ENCODE assay signal across 35 cellular contexts in the genomic region with DNA sequence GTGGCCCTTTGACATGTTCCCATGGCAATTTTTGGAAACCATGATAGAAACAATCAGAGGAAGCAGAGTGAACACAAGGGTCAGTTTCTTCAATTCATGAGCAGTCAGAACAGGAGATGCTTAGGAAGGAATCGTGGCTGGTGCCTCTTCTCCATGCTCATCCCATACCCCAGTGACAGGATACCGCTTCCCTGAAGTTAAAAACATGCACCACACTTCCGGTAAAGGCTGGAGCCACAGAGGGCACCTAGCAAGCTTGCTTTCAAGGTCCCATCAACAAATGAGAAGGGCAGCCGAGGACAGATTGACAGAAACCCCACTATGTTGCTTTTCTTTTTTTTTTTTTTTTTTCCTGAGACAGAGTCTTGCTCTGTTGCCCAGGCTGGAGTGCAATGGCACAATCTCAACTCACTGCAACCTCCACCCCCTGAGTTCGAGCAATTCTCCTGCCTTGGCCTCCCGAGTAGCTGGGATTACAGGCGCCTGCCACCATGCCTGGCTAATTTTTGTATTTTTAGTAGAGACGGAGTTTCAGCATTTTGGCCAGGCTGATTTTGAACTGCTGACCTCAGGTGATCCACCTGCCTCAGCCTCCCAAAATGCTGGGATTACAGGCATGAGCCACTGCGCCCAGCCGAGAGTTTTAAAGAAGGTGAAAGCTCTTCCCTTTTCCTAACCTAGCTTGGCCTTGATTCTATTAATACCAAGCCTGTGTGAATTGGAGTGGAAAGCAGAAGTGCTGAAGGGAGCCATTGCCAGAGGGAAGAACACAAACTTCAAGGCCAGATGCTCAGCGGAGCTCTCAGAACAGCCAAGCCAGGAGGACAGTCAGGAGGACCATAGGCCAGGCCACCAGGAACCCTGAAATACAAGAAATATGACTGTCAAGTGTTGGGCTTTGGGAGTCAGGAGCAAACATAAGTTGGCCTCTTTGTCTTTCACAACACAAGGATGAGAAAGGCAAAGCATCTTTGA. TPM values are rescaled to one million over a fixed set of nuclear protein-coding genes. Genes with fewer than 3 reads are reported as not detected.
"Had no signal": no experiment of that assay in that cellular context is flagged by ENCODE, and none has a peak within 500 bp of the region (broad histone marks: within the 10 kb centered on the region; RNA-seq: fewer than 3 reads in every experiment).

No MANE protein-coding gene starts in this region.

- H3K4me2 ChIP-seq: smooth muscle cell had no signal

- H3K27ac Mint-ChIP-seq: immature natural killer cell; mesothelial cell of epicardium; naive thymus-derived CD4-positive, alpha-beta T cell; natural killer cell treated with Interleukin-12 subunit alpha and Interleukin-12 subunit beta and Interleukin-15 and Interleukin-18, amount 100 ng/mL, for 72 hours; stimulated activated naive B cell treated with anti-CD40 and anti-IgM and Interleukin-4, amounts not matched to agents 10 μg/mL and 1 μg/mL and 100 μg/mL, for 72 hours had no signal

- H3K4me3 ChIP-seq: left lung, lower lobe of right lung, pancreas, psoas muscle, right lobe of liver, smooth muscle cell, stomach, suprapubic skin, thoracic aorta, tibial artery, upper lobe of right lung had no signal

- H3K36me3 Mint-ChIP-seq: immature natural killer cell; mesothelial cell of epicardium; naive thymus-derived CD4-positive, alpha-beta T cell; natural killer cell treated with Interleukin-12 subunit alpha and Interleukin-12 subunit beta and Interleukin-15 and Interleukin-18, amount 100 ng/mL, for 72 hours; stimulated activated naive B cell treated with anti-CD40 and anti-IgM and Interleukin-4, amounts not matched to agents 10 μg/mL and 1 μg/mL and 100 μg/mL, for 72 hours had no signal

- H3K9me3 Mint-ChIP-seq: immature natural killer cell; mesothelial cell of epicardium; natural killer cell treated with Interleukin-12 subunit alpha and Interleukin-12 subunit beta and Interleukin-15 and Interleukin-18, amount 100 ng/mL, for 72 hours; stimulated activated naive B cell treated with anti-CD40 and anti-IgM and Interleukin-4, amounts not matched to agents 10 μg/mL and 1 μg/mL and 100 μg/mL, for 72 hours had no signal

- DNase-seq: hypothalamus; immature natural killer cell; kidney; left colon; left lung; lower lobe of right lung; mammary epithelial cell; mesendoderm; naive thymus-derived CD4-positive, alpha-beta T cell; nucleus accumbens; posterior cingulate gyrus; psoas muscle; right lobe of liver; stimulated activated CD4-positive, alpha-beta T cell treated with anti-CD3 and anti-CD28 coated beads, Interleukin-1b, Interleukin-23, amount 100 ng/mL, for 48 hours; stimulated activated CD4-positive, alpha-beta T cell treated with anti-CD3 and anti-CD28 coated beads, Interleukin-2, amount 100 ng/mL, for 48 hours; stimulated activated naive B cell treated with anti-CD40 and anti-IgM and Interleukin-4, amounts not matched to agents 10 μg/mL and 1 μg/mL and 100 μg/mL, for 72 hours; stimulated activated naive CD8-positive, alpha-beta T cell treated with anti-CD3 and anti-CD28 coated beads, Interleukin-15, Interleukin-2, amounts not matched to agents 100 U/mL and 50 U/mL, for 24 hours; stomach; tibial artery; trophoblast cell; upper lobe of right lung had no signal

- H3K27ac ChIP-seq: left lung, lower lobe of right lung, psoas muscle, right lobe of liver, stomach, suprapubic skin, thoracic aorta, tibial artery, upper lobe of right lung had no signal

- ATAC-seq: left colon; left lung; lower lobe of right lung; naive thymus-derived CD4-positive, alpha-beta T cell; natural killer cell treated with Interleukin-12 subunit alpha and Interleukin-12 subunit beta and Interleukin-15 and Interleukin-18, amount 100 ng/mL, for 72 hours; psoas muscle; right lobe of liver; stimulated activated naive B cell treated with anti-CD40 and anti-IgM and Interleukin-4, amounts not matched to agents 10 μg/mL and 1 μg/mL and 100 μg/mL, for 72 hours; stimulated activated naive CD8-positive, alpha-beta T cell treated with anti-CD3 and anti-CD28 coated beads, Interleukin-15, Interleukin-2, amounts not matched to agents 100 U/mL and 50 U/mL, for 24 hours; upper lobe of right lung had no signal

- H3K4me1 Mint-ChIP-seq: immature natural killer cell; mesothelial cell of epicardium; naive thymus-derived CD4-positive, alpha-beta T cell; stimulated activated naive B cell treated with anti-CD40 and anti-IgM and Interleukin-4, amounts not matched to agents 10 μg/mL and 1 μg/mL and 100 μg/mL, for 72 hours had no signal

- H3K4me1 ChIP-seq: left lung, lower lobe of right lung, pancreas, psoas muscle, right lobe of liver, stomach, suprapubic skin, tibial artery, upper lobe of right lung had no signal

- H3K4me3 Mint-ChIP-seq: immature natural killer cell; mesothelial cell of epicardium; naive thymus-derived CD4-positive, alpha-beta T cell; natural killer cell treated with Interleukin-12 subunit alpha and Interleukin-12 subunit beta and Interleukin-15 and Interleukin-18, amount 100 ng/mL, for 72 hours; stimulated activated naive B cell treated with anti-CD40 and anti-IgM and Interleukin-4, amounts not matched to agents 10 μg/mL and 1 μg/mL and 100 μg/mL, for 72 hours had no signal

- H3K36me3 ChIP-seq: left lung, lower lobe of right lung, right lobe of liver, stomach, suprapubic skin, thoracic aorta, tibial artery, upper lobe of right lung had no signal

- H3K27me3 ChIP-seq: pancreas, right lobe of liver, stomach, suprapubic skin, tibial artery, upper lobe of right lung had no signal

- H3K9me3 ChIP-seq: left lung, lower lobe of right lung, pancreas, psoas muscle, right lobe of liver, stomach, suprapubic skin, thoracic aorta, tibial artery, upper lobe of right lung had no signal

- FAIRE-seq: islet of Langerhans, kidney, pancreas, urothelium cell line had no signal

RNA-seq across cellular contexts. Expression of a gene that starts 16.6 kb away (rescaled TPM):
- total RNA-seq: left lung; mammary epithelial cell; mesothelial cell of epicardium; mononuclear cell; myocyte; naive thymus-derived CD4-positive, alpha-beta T cell; natural killer cell treated with Interleukin-12 subunit alpha and Interleukin-12 subunit beta and Interleukin-15 and Interleukin-18, amount 100 ng/mL, for 72 hours; osteoblast; skeletal muscle tissue; smooth muscle cell; upper lobe of right lung had no signal
- polyA plus RNA-seq: immature natural killer cell; mammary epithelial cell; naive thymus-derived CD4-positive, alpha-beta T cell; neural cell; smooth muscle cell had no signal

RNA-seq across cellular contexts. Expression of a gene that starts 41.8 kb away (rescaled TPM):
- total RNA-seq: left colon; left lung; liver; lower lobe of right lung; mammary epithelial cell; mesothelial cell of epicardium; mononuclear cell; myocyte; naive thymus-derived CD4-positive, alpha-beta T cell; natural killer cell treated with Interleukin-12 subunit alpha and Interleukin-12 subunit beta and Interleukin-15 and Interleukin-18, amount 100 ng/mL, for 72 hours; osteoblast; psoas muscle; right lobe of liver; skeletal muscle tissue; smooth muscle cell; suprapubic skin; thoracic aorta; upper lobe of right lung had no signal
- polyA plus RNA-seq: immature natural killer cell; liver; mammary epithelial cell; naive thymus-derived CD4-positive, alpha-beta T cell; neural cell; psoas muscle; smooth muscle cell had no signal
